In the genomic region with DNA sequence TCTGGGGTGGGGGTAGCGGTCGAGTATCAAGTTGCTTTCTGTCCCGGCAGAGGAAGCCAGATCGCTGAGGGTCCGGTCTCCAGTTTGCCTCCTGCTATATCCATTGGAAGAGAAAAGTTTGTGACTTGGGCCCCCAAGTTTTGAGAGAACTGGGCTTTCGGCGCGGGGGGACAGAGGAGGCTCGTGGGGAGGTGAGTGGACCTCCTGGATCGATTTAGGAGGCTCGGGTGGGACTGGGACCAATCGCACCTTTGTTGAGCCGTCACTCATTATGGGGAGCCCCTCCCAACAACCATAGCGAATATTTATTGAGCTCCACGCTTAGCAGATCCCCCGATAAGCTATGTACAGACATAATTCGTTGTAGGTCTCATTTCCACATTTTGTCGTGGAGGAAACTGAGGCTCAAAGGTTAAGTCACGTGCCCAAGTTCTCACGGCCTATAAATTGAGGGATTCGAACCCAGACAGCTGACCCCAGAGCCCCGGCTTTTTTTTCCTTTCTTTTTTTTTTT, we compare ENCODE assay signal across 8 cellular contexts. TPM values are rescaled to one million over a fixed set of nuclear protein-coding genes. Genes with fewer than 3 reads are reported as not detected.
DNase-seq lines count a peak whose midpoint lies in the region; ATAC-seq and TF ChIP-seq lines count a peak whose summit lies in the region.

No MANE protein-coding gene starts in this region.

- H3K36me3 ChIP-seq in WERI-Rb-1 (peaks cover 24% of the 10 kb centered on the region), right atrium auricular region (peaks cover 13% of the 10 kb centered on the region)

- peak; percentile 8 for ATAC-seq in activated CD8-positive, alpha-beta memory T cell treated with anti-CD3 and anti-CD28 coated beads, Interleukin-2, amount 10 ng/mL, durations not matched to agents 7 days and 5 days
- ATAC-seq in stimulated activated effector memory CD8-positive, alpha-beta T cell treated with anti-CD3 and anti-CD28 coated beads, Interleukin-12 subunit alpha, Interleukin-12 subunit beta, amount 100 ng/mL, for 72 hours = peak; percentile 3
- ATAC-seq in HG03095 (IDR thresholded peaks at IDR 0.05; ENCODE audit: unreplicated experiment) = no peak

- TF ChIP-seq CTCF in WERI-Rb-1 (IDR thresholded peaks at IDR 0.05; ENCODE audit: low read depth, low read length) (no peak), right atrium auricular region (IDR thresholded peaks at IDR 0.05) (no peak)

- peaks cover 11% of the 10 kb centered on the region for H3K36me3 Mint-ChIP-seq in activated CD8-positive, alpha-beta memory T cell treated with anti-CD3 and anti-CD28 coated beads, Interleukin-2, amount 10 ng/mL, durations not matched to agents 7 days and 5 days
- H3K36me3 Mint-ChIP-seq in stimulated activated effector memory CD8-positive, alpha-beta T cell treated with anti-CD3 and anti-CD28 coated beads, Interleukin-12 subunit alpha, Interleukin-12 subunit beta, amount 100 ng/mL, for 72 hours = peaks cover 54% of the 10 kb centered on the region

- H3K4me1 ChIP-seq in right atrium auricular region = peaks cover 0 to 53% of the 10 kb centered on the region in 2 donors

- H3K27ac Mint-ChIP-seq in activated CD8-positive, alpha-beta memory T cell treated with anti-CD3 and anti-CD28 coated beads, Interleukin-2, amount 10 ng/mL, durations not matched to agents 7 days and 5 days = peak overlapping the region; percentile 98
- peak overlapping the region; percentile 99 for H3K27ac Mint-ChIP-seq in stimulated activated effector memory CD8-positive, alpha-beta T cell treated with anti-CD3 and anti-CD28 coated beads, Interleukin-12 subunit alpha, Interleukin-12 subunit beta, amount 100 ng/mL, for 72 hours

- H3K27me3 ChIP-seq in WERI-Rb-1 (ENCODE audit: insufficient read depth, low read depth, severe bottlenecking) (no peaks in the 10 kb centered on the region), right atrium auricular region (no peaks in the 10 kb centered on the region)

- H3K9me3 Mint-ChIP-seq in activated CD8-positive, alpha-beta memory T cell treated with anti-CD3 and anti-CD28 coated beads, Interleukin-2, amount 10 ng/mL, durations not matched to agents 7 days and 5 days (ENCODE audit: low read depth) = no peaks in the 10 kb centered on the region
- H3K9me3 Mint-ChIP-seq in stimulated activated effector memory CD8-positive, alpha-beta T cell treated with anti-CD3 and anti-CD28 coated beads, Interleukin-12 subunit alpha, Interleukin-12 subunit beta, amount 100 ng/mL, for 72 hours = no peaks in the 10 kb centered on the region

- no peak for DNase-seq in activated CD8-positive, alpha-beta memory T cell treated with anti-CD3 and anti-CD28 coated beads, Interleukin-2, amount 10 ng/mL, durations not matched to agents 7 days and 5 days
- no peak for DNase-seq in activated CD8-positive, alpha-beta memory T cell treated with anti-CD3 and anti-CD28 coated beads for 24 hours
- DNase-seq in WERI-Rb-1 (no peak), right atrium auricular region (ENCODE audit: low spot score) (no peak), Ammon's horn (ENCODE audit: low spot score) (no peak)
- DNase-seq in stimulated activated effector memory CD8-positive, alpha-beta T cell treated with anti-CD3 and anti-CD28 coated beads, Interleukin-12 subunit alpha, Interleukin-12 subunit beta, amount 100 ng/mL, for 72 hours (ENCODE audit: low spot score in 2 of 2) = no peak
- DNase-seq in stimulated activated CD4-positive, alpha-beta T cell treated with anti-CD3 and anti-CD28 coated beads, Interleukin-4, amount 100 ng/mL, for 1 hour = no peak

- H3K9me3 ChIP-seq in WERI-Rb-1 (ENCODE audit: severe bottlenecking) = no peaks in the 10 kb centered on the region
- no peaks in the 10 kb centered on the region for H3K9me3 ChIP-seq in right atrium auricular region

- peaks cover 34% of the 10 kb centered on the region for H3K4me1 Mint-ChIP-seq in activated CD8-positive, alpha-beta memory T cell treated with anti-CD3 and anti-CD28 coated beads, Interleukin-2, amount 10 ng/mL, durations not matched to agents 7 days and 5 days
- H3K4me1 Mint-ChIP-seq in stimulated activated effector memory CD8-positive, alpha-beta T cell treated with anti-CD3 and anti-CD28 coated beads, Interleukin-12 subunit alpha, Interleukin-12 subunit beta, amount 100 ng/mL, for 72 hours = peaks cover 52% of the 10 kb centered on the region

- H3K27me3 Mint-ChIP-seq in activated CD8-positive, alpha-beta memory T cell treated with anti-CD3 and anti-CD28 coated beads, Interleukin-2, amount 10 ng/mL, durations not matched to agents 7 days and 5 days = no peaks in the 10 kb centered on the region

- H3K4me3 ChIP-seq in WERI-Rb-1 (ENCODE audit: low read depth, low read length) (peak overlapping the region; percentile 98), right atrium auricular region (peak overlapping the region; percentile 61 to 95)

- H3K27ac ChIP-seq in WERI-Rb-1 (peak overlapping the region; percentile 78), right atrium auricular region (peak overlapping the region; percentile 99 to 100)

- CTCF ChIA-PET in activated CD8-positive, alpha-beta memory T cell treated with anti-CD3 and anti-CD28 coated beads, Interleukin-2, amount 10 ng/mL, durations not matched to agents 7 days and 5 days (lab: Charles Lee) = interaction anchor here (0.7 to 3.0 kb wide), 4 partner anchors 9 to 33 kb away, joined by 3 to 29 read pairs (median 4); partner anchors contain the start of gene NR2C2AP

- H3K4me3 Mint-ChIP-seq in activated CD8-positive, alpha-beta memory T cell treated with anti-CD3 and anti-CD28 coated beads, Interleukin-2, amount 10 ng/mL, durations not matched to agents 7 days and 5 days = peak overlapping the region; percentile 90
- peak overlapping the region; percentile 97 for H3K4me3 Mint-ChIP-seq in stimulated activated effector memory CD8-positive, alpha-beta T cell treated with anti-CD3 and anti-CD28 coated beads, Interleukin-12 subunit alpha, Interleukin-12 subunit beta, amount 100 ng/mL, for 72 hours

RNA-seq across cellular contexts. Expression of gene RFXANK, which starts 0.9 kb away (rescaled TPM):
- total RNA-seq in activated CD8-positive, alpha-beta memory T cell treated with anti-CD3 and anti-CD28 coated beads, Interleukin-2, amount 10 ng/mL, durations not matched to agents 7 days and 5 days = 100 to 1,000 TPM; 110 to 121 TPM
- total RNA-seq in right atrium auricular region = 10 to 100 TPM; 20.1 to 36.6 TPM

RNA-seq across cellular contexts. Expression of gene BORCS8, which starts 1.0 kb away (rescaled TPM):
- total RNA-seq in activated CD8-positive, alpha-beta memory T cell treated with anti-CD3 and anti-CD28 coated beads, Interleukin-2, amount 10 ng/mL, durations not matched to agents 7 days and 5 days = 10 to 100 TPM; 33.1 to 34.8 TPM
- 10 to 100 TPM; 16.5 to 20.0 TPM for total RNA-seq in right atrium auricular region

RNA-seq across cellular contexts. Expression of gene NR2C2AP, which starts 10.2 kb away (rescaled TPM):
- 10 to 100 TPM; 32.8 to 33.0 TPM for total RNA-seq in activated CD8-positive, alpha-beta memory T cell treated with anti-CD3 and anti-CD28 coated beads, Interleukin-2, amount 10 ng/mL, durations not matched to agents 7 days and 5 days
- 1 to 10 TPM; 4.3 to 8.1 TPM for total RNA-seq in right atrium auricular region

RNA-seq across cellular contexts. Expression of gene NCAN, which starts 18.8 kb away (rescaled TPM):
- total RNA-seq in activated CD8-positive, alpha-beta memory T cell treated with anti-CD3 and anti-CD28 coated beads, Interleukin-2, amount 10 ng/mL, durations not matched to agents 7 days and 5 days = under 1 TPM in 1 of 2 experiments, not detected in 1; 0.05 TPM
- total RNA-seq in right atrium auricular region = not detected

RNA-seq across cellular contexts. Expression of gene MEF2B, which starts 22.9 kb away (rescaled TPM):
- total RNA-seq in activated CD8-positive, alpha-beta memory T cell treated with anti-CD3 and anti-CD28 coated beads, Interleukin-2, amount 10 ng/mL, durations not matched to agents 7 days and 5 days = 1 to 10 TPM; 3.2 to 7.2 TPM
- not detected for total RNA-seq in right atrium auricular region
